In genomic region chr22:45683680-45684079, GRCh38 we compare ENCODE assay signal across 4 cellular contexts.
TF ChIP-seq lines count a peak whose summit lies in the region.

No MANE protein-coding gene starts in this region.

TF ChIP-seq in A549, 52 proteins besides CTCF, POLR2A, EP300 and RAD21:
- TF ChIP-seq HOXB13 (CRISPR knock-in tag; IDR thresholded peaks at IDR 0.05; ENCODE audit: low read depth) (no peak), KDM1A (IDR thresholded peaks at IDR 0.05; ENCODE audit: low read depth) (no peak), MAX (IDR thresholded peaks at IDR 0.05) (no peak), FOSL2 (IDR thresholded peaks at IDR 0.05) (no peak), FOSL2 (CRISPR knock-in tag; IDR thresholded peaks at IDR 0.05) (no peak), EHF (CRISPR knock-in tag; IDR thresholded peaks at IDR 0.05) (no peak), BCL3 (IDR thresholded peaks at IDR 0.05) (no peak)

TF ChIP-seq in GM12891, 5 proteins besides CTCF, POLR2A, EP300 and RAD21:
- TF ChIP-seq POU2F2 (IDR thresholded peaks at IDR 0.05; ENCODE audit: low read depth, low read length) (no peak), POLR2AphosphoS5 (IDR thresholded peaks at IDR 0.05; ENCODE audit: low read depth, low read length) (no peak), SPI1 (IDR thresholded peaks at IDR 0.05; ENCODE audit: low read depth, low read length) (no peak), TAF1 (IDR thresholded peaks at IDR 0.05; ENCODE audit: low read depth, low read length) (no peak), PAX5 (IDR thresholded peaks at IDR 0.05; ENCODE audit: insufficient read depth, low read length, severe bottlenecking) (no peak)

TF ChIP-seq in GM12878, 131 proteins besides CTCF, POLR2A, EP300 and RAD21:
- no peak for TF ChIP-seq SP1 (IDR thresholded peaks at IDR 0.05; ENCODE audit: low read depth, low read length)
- no peak for TF ChIP-seq CBFB (IDR thresholded peaks at IDR 0.05; ENCODE audit: low read depth)
- no peak for TF ChIP-seq SMAD1 (IDR thresholded peaks at IDR 0.05; ENCODE audit: low read depth, partially characterized antibody)
- TF ChIP-seq SUPT20H (IDR thresholded peaks at IDR 0.05; ENCODE audit: borderline replicate concordance, control insufficient read depth, low read depth, low read length), result no peak
- TF ChIP-seq ETV6 (conservative IDR thresholded peaks at IDR 0.05 in 1 of 2, IDR thresholded peaks at IDR 0.05 in 1 of 2; ENCODE audit: borderline replicate concordance in 1 of 2, low read depth in 1 of 2), result no peak
- no peak for TF ChIP-seq ZNF622 (IDR thresholded peaks at IDR 0.05)
- TF ChIP-seq IRF5 (IDR thresholded peaks at IDR 0.05; ENCODE audit: borderline replicate concordance), result no peak
- TF ChIP-seq CHD4 (IDR thresholded peaks at IDR 0.05), result no peak
- TF ChIP-seq CHD2 (IDR thresholded peaks at IDR 0.05; ENCODE audit: borderline replicate concordance, low read depth, low read length), result no peak
- TF ChIP-seq NFXL1 (IDR thresholded peaks at IDR 0.05; ENCODE audit: borderline replicate concordance), result no peak
- TF ChIP-seq ZNF24 (IDR thresholded peaks at IDR 0.05), result no peak
- TF ChIP-seq RCOR1 (conservative IDR thresholded peaks at IDR 0.05; ENCODE audit: low read depth, low read length), result no peak
- no peak for TF ChIP-seq REST (IDR thresholded peaks at IDR 0.05; ENCODE audit: low read depth, low read length)
- no peak for TF ChIP-seq ATF3 (IDR thresholded peaks at IDR 0.05; ENCODE audit: borderline replicate concordance, extremely low read depth, low read depth, low read length)
- no peak for TF ChIP-seq MYB (IDR thresholded peaks at IDR 0.05; ENCODE audit: borderline replicate concordance, low read depth, low read length)
- TF ChIP-seq MTA3 (IDR thresholded peaks at IDR 0.05; ENCODE audit: borderline replicate concordance, low read length), result no peak

TF ChIP-seq in HEK293T, 16 proteins besides CTCF, POLR2A, EP300 and RAD21:
- no peak for TF ChIP-seq HDGF (IDR thresholded peaks at IDR 0.05; ENCODE audit: borderline replicate concordance)
- TF ChIP-seq TARDBP (IDR thresholded peaks at IDR 0.05), result no peak
- TF ChIP-seq SP1 (IDR thresholded peaks at IDR 0.05), result no peak
- TF ChIP-seq ZNF384 (IDR thresholded peaks at IDR 0.05), result no peak
- TF ChIP-seq BHLHE40 (IDR thresholded peaks at IDR 0.05; ENCODE audit: borderline replicate concordance), result no peak
- no peak for TF ChIP-seq NFRKB (IDR thresholded peaks at IDR 0.05)
TF ChIP-seq in HEK293T: peak in this region for 0.
